Comparison of ENCODE assay signal across 13 cellular contexts in the genomic region with DNA sequence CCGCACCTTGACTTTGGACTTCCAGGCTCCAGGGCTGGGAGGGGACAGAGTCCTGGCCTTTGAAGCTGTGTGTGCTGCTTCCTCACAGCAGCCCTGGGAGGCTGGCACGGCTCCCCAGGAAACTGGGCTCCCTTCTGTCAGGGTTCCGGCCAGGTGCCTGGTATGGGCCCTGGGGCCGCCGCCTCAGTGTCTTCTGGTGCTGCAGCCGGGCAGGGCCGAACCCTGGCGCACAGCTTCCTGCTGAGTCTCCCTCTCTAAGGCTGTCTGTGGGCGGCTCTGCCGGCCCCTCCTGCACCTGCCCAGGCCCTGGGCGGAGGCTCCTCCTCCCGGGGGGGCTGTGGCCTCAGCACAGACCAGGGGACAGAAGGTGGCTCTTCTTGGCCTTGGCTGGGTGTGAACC. TPM values are rescaled to one million over a fixed set of nuclear protein-coding genes. Genes with fewer than 3 reads are reported as not detected.
DNase-seq lines count a peak whose midpoint lies in the region; TF ChIP-seq lines count a peak whose summit lies in the region.
"Had no signal": no experiment of that assay in that cellular context is flagged by ENCODE, and none has a peak within 500 bp of the region (broad histone marks: within the 10 kb centered on the region; RNA-seq: fewer than 3 reads in every experiment).

No MANE protein-coding gene starts in this region.

- TF ChIP-seq POLR2A in prostate gland (IDR thresholded peaks at IDR 0.05), result peak; percentile 66

- no peak overlapping the region for H3K4me3 ChIP-seq in prostate gland
- H3K4me3 ChIP-seq in osteoblast (ENCODE audit: insufficient read depth, low read length), result no peak overlapping the region

- H3K4me2 ChIP-seq in osteoblast (ENCODE audit: insufficient read depth, low read length), result no peak overlapping the region

- no peaks in the 10 kb centered on the region for H3K9me3 ChIP-seq in prostate gland
- H3K9me3 ChIP-seq in osteoblast (ENCODE audit: low read depth, low read length), result no peaks in the 10 kb centered on the region

- H3K27me3 ChIP-seq in prostate gland (replicated peaks; ENCODE audit: insufficient read depth) (no peaks in the 10 kb centered on the region), osteoblast (ENCODE audit: insufficient read depth, low read length) (no peaks in the 10 kb centered on the region)

- H3K36me3 ChIP-seq in prostate gland, result no peaks in the 10 kb centered on the region
- H3K36me3 ChIP-seq in osteoblast (ENCODE audit: insufficient read depth, low read length), result peaks cover 8% of the 10 kb centered on the region

- 51% methylated on average over 4 of the region's 12 CpGs for WGBS in prostate gland

- H3K4me1 ChIP-seq in prostate gland (replicated peaks) (peaks cover 15% of the 10 kb centered on the region), osteoblast (ENCODE audit: insufficient read depth, low read length) (peaks cover 7% of the 10 kb centered on the region)

- TF ChIP-seq CTCF in prostate gland (IDR thresholded peaks at IDR 0.05) (no peak), osteoblast (IDR thresholded peaks at IDR 0.05; ENCODE audit: extremely low read depth, low read depth, low read length) (no peak)

- no peak overlapping the region for H2AFZ ChIP-seq in osteoblast (ENCODE audit: low read length)

- peaks cover 45% of the 10 kb centered on the region for H3K79me2 ChIP-seq in osteoblast (ENCODE audit: insufficient read depth, low read length)

- H3K27ac ChIP-seq in prostate gland, result peak overlapping the region in 1 of 2 donors; percentile 12
- no peak overlapping the region for H3K27ac ChIP-seq in osteoblast (ENCODE audit: low read depth, low read length)
- H3K27ac ChIP-seq: HL-60 had no signal

- intact Hi-C loops in prostate gland (cut with DNase I), result no loop called here

- in situ Hi-C loops in G401 (cut with HindIII; ENCODE audit: low sequenced_read_pairs), result no loop called here

- DNase-seq in G401 (ENCODE audit: low spot score) (peak; percentile 21), HT-29 (ENCODE audit: low spot score) (peak; percentile 38), cerebellum (ENCODE audit: low spot score) (peak; percentile 32), prostate gland (ENCODE audit: low spot score) (no peak), osteoblast (ENCODE audit: insufficient read length, low spot score, missing footprints) (no peak), NCI-H1436 (lab: John Stamatoyannopoulos, UW) (no peak), HuH-7.5 (ENCODE audit: low spot score) (no peak)
- no peak for DNase-seq in effector CD4-positive, alpha-beta T cell
- DNase-seq: Calu3, MV-4-11, naive B cell, T-helper 17 cell had no signal

- peaks cover 13% of the 10 kb centered on the region for H4K20me1 ChIP-seq in osteoblast (ENCODE audit: insufficient read depth, low read length)

RNA-seq across cellular contexts. Expression of a gene that starts 32.4 kb away (rescaled TPM):
- 593 and 784 TPM in 2 replicates for total RNA-seq in G401 (2014; rRNA removed; shearing (Covaris generic))
- 1,102 and 1,117 TPM in 2 replicates for total RNA-seq in HT-29 (2014; rRNA removed; shearing (Covaris generic))
- total RNA-seq in cerebellum, result 112 TPM
- total RNA-seq in prostate gland, result 100 to 1,000 TPM; 577 to 627 TPM
- 515 TPM in 2 replicates for total RNA-seq in osteoblast

RNA-seq across cellular contexts. Expression of a gene that starts 37.9 kb away (rescaled TPM):
- total RNA-seq in G401 (2014; rRNA removed; shearing (Covaris generic)), result 22.3 and 25.1 TPM in 2 replicates
- 49.6 and 50.5 TPM in 2 replicates for total RNA-seq in HT-29 (2014; rRNA removed; shearing (Covaris generic))
- total RNA-seq in cerebellum (6.5 TPM), prostate gland (10 to 100 TPM; 32.5 to 79.9 TPM), osteoblast (58.0 and 69.1 TPM in 2 replicates)

RNA-seq across cellular contexts. Expression of a gene that starts 41.0 kb away (rescaled TPM):
- total RNA-seq in G401 (2014; rRNA removed; shearing (Covaris generic)), result 326 and 355 TPM in 2 replicates
- 394 and 395 TPM in 2 replicates for total RNA-seq in HT-29 (2014; rRNA removed; shearing (Covaris generic))
- total RNA-seq in cerebellum (28.6 TPM), prostate gland (100 to 1,000 TPM; 152 to 169 TPM), osteoblast (70.2 and 74.0 TPM in 2 replicates)

Comparison
In these comparisons a context has a peak if more than half of its experiments do, and no peak if none do; other contexts are left out.
1. DNase-seq: peak in G401 (single experiment), HT-29 (single experiment) and cerebellum (single experiment); none in prostate gland (single experiment), osteoblast (single experiment), NCI-H1436 (single experiment), HuH-7.5 (single experiment) and effector CD4-positive, alpha-beta T cell (single experiment).